Comparison of ENCODE assay signal across 2 cellular contexts in the genomic region with DNA sequence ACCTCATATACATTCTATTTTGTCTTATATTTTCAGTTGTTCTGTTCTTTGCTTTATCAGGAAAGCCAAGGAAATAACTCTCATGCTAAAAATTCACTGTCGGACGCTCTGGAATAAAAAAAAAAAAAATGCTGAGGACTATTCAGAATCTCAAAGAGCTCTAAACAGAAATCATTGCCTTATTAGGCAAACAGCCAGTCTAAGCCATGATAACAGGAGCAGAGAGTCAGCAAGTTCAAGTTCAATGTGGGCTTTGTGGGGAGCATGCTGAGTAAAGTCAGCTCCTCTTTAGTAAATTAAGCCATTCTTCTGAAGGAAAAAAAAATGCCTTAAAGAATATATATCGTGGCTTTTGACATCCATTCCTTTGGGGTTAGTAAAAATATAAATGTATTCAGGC.
TF ChIP-seq lines count a peak whose summit lies in the region.

No MANE protein-coding gene starts in this region.

TF ChIP-seq in GM23338, 12 proteins besides CTCF, POLR2A, EP300 and RAD21 (continued from another document and continues in another):
- TF ChIP-seq POLR2AphosphoS5 (IDR thresholded peaks at IDR 0.05; ENCODE audit: low read depth) (no peak), ETS1 (IDR thresholded peaks at IDR 0.05) (no peak), ZNF331 (CRISPR knock-in tag; IDR thresholded peaks at IDR 0.05; ENCODE audit: low read depth) (no peak), EZH2phosphoT487 (IDR thresholded peaks at IDR 0.05; ENCODE audit: unreplicated experiment) (no peak), ZNF114 (CRISPR knock-in tag; IDR thresholded peaks at IDR 0.05) (no peak), NANOG (IDR thresholded peaks at IDR 0.05; ENCODE audit: borderline replicate concordance) (no peak), CREB1 (CRISPR knock-in tag; IDR thresholded peaks at IDR 0.05; ENCODE audit: low read depth) (no peak), JUNB (IDR thresholded peaks at IDR 0.05; ENCODE audit: unreplicated experiment) (no peak)
- TF ChIP-seq, protein P1, sequence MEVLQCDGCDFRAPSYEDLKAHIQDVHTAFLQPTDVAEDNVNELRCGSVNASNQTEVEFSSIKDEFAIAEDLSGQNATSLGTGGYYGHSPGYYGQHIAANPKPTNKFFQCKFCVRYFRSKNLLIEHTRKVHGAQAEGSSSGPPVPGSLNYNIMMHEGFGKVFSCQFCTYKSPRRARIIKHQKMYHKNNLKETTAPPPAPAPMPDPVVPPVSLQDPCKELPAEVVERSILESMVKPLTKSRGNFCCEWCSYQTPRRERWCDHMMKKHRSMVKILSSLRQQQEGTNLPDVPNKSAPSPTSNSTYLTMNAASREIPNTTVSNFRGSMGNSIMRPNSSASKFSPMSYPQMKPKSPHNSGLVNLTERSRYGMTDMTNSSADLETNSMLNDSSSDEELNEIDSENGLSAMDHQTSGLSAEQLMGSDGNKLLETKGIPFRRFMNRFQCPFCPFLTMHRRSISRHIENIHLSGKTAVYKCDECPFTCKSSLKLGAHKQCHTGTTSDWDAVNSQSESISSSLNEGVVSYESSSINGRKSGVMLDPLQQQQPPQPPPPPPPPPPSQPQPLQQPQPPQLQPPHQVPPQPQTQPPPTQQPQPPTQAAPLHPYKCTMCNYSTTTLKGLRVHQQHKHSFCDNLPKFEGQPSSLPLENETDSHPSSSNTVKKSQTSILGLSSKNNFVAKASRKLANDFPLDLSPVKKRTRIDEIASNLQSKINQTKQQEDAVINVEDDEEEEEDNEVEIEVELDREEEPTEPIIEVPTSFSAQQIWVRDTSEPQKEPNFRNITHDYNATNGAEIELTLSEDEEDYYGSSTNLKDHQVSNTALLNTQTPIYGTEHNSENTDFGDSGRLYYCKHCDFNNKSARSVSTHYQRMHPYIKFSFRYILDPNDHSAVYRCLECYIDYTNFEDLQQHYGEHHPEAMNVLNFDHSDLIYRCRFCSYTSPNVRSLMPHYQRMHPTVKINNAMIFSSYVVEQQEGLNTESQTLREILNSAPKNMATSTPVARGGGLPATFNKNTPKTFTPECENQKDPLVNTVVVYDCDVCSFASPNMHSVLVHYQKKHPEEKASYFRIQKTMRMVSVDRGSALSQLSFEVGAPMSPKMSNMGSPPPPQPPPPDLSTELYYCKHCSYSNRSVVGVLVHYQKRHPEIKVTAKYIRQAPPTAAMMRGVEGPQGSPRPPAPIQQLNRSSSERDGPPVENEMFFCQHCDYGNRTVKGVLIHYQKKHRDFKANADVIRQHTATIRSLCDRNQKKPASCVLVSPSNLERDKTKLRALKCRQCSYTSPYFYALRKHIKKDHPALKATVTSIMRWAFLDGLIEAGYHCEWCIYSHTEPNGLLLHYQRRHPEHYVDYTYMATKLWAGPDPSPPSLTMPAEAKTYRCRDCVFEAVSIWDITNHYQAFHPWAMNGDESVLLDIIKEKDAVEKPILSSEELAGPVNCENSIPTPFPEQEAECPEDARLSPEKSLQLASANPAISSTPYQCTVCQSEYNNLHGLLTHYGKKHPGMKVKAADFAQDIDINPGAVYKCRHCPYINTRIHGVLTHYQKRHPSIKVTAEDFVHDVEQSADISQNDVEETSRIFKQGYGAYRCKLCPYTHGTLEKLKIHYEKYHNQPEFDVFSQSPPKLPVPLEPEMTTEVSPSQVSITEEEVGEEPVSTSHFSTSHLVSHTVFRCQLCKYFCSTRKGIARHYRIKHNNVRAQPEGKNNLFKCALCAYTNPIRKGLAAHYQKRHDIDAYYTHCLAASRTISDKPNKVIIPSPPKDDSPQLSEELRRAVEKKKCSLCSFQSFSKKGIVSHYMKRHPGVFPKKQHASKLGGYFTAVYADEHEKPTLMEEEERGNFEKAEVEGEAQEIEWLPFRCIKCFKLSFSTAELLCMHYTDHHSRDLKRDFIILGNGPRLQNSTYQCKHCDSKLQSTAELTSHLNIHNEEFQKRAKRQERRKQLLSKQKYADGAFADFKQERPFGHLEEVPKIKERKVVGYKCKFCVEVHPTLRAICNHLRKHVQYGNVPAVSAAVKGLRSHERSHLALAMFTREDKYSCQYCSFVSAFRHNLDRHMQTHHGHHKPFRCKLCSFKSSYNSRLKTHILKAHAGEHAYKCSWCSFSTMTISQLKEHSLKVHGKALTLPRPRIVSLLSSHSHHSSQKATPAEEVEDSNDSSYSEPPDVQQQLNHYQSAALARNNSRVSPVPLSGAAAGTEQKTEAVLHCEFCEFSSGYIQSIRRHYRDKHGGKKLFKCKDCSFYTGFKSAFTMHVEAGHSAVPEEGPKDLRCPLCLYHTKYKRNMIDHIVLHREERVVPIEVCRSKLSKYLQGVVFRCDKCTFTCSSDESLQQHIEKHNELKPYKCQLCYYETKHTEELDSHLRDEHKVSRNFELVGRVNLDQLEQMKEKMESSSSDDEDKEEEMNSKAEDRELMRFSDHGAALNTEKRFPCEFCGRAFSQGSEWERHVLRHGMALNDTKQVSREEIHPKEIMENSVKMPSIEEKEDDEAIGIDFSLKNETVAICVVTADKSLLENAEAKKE (CRISPR knock-in tag; IDR thresholded peaks at IDR 0.05): no peak
- TF ChIP-seq, protein P2, sequence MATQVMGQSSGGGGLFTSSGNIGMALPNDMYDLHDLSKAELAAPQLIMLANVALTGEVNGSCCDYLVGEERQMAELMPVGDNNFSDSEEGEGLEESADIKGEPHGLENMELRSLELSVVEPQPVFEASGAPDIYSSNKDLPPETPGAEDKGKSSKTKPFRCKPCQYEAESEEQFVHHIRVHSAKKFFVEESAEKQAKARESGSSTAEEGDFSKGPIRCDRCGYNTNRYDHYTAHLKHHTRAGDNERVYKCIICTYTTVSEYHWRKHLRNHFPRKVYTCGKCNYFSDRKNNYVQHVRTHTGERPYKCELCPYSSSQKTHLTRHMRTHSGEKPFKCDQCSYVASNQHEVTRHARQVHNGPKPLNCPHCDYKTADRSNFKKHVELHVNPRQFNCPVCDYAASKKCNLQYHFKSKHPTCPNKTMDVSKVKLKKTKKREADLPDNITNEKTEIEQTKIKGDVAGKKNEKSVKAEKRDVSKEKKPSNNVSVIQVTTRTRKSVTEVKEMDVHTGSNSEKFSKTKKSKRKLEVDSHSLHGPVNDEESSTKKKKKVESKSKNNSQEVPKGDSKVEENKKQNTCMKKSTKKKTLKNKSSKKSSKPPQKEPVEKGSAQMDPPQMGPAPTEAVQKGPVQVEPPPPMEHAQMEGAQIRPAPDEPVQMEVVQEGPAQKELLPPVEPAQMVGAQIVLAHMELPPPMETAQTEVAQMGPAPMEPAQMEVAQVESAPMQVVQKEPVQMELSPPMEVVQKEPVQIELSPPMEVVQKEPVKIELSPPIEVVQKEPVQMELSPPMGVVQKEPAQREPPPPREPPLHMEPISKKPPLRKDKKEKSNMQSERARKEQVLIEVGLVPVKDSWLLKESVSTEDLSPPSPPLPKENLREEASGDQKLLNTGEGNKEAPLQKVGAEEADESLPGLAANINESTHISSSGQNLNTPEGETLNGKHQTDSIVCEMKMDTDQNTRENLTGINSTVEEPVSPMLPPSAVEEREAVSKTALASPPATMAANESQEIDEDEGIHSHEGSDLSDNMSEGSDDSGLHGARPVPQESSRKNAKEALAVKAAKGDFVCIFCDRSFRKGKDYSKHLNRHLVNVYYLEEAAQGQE (IDR thresholded peaks at IDR 0.05; ENCODE audit: unreplicated experiment): no peak

TF ChIP-seq in neural cell, 6 proteins besides CTCF, POLR2A, EP300 and RAD21 (continued from another document):
- no peak for TF ChIP-seq SMC3 (conservative IDR thresholded peaks at IDR 0.05; ENCODE audit: poor library complexity)
- TF ChIP-seq POLR2AphosphoS5 (IDR thresholded peaks at IDR 0.05): no peak
- TF ChIP-seq TAF1 (IDR thresholded peaks at IDR 0.05; ENCODE audit: low read depth): no peak
- TF ChIP-seq, protein P2 (IDR thresholded peaks at IDR 0.05; ENCODE audit: borderline replicate concordance): no peak
- no peak for TF ChIP-seq EZH2 (IDR thresholded peaks at IDR 0.05; ENCODE audit: borderline replicate concordance, insufficient read depth, low read length, poor library complexity, severe bottlenecking)
TF ChIP-seq in neural cell: peak in this region for 0.
